Comparison of ENCODE assay signal across 9 cellular contexts in genomic region chr7:130008941-130009847, GRCh38. TPM values are rescaled to one million over a fixed set of nuclear protein-coding genes. Genes with fewer than 3 reads are reported as not detected.
DNase-seq lines count a peak whose midpoint lies in the region; ATAC-seq, FAIRE-seq and TF ChIP-seq lines count a peak whose summit lies in the region.
"Had no signal": no experiment of that assay in that cellular context is flagged by ENCODE, and none has a peak within 500 bp of the region (broad histone marks: within the 10 kb centered on the region; RNA-seq: fewer than 3 reads in every experiment).

No MANE protein-coding gene starts in this region.

- intact Hi-C loops in body of pancreas (cut with DNase I): no loop called here
- intact Hi-C loops in lower lobe of right lung (cut with DNase I): no loop called here

- TF ChIP-seq CTCF in AG04450 (IDR thresholded peaks at IDR 0.05; ENCODE audit: low read depth, low read length) (no peak), LNCaP clone FGC (IDR thresholded peaks at IDR 0.05; ENCODE audit: control insufficient read depth, extremely low read depth, insufficient read depth) (no peak), body of pancreas (IDR thresholded peaks at IDR 0.05) (peak in 1 of 7 experiments; percentile 18), lower lobe of right lung (IDR thresholded peaks at IDR 0.05) (no peak)

- WGBS in body of pancreas, 2 donors: 10 to 19% methylated on average over 3 to 8 of the region's 8 CpGs

- H3K27ac ChIP-seq in AG04450 (ENCODE audit: low read depth, low read length) (peak overlapping the region; percentile 88), body of pancreas (peak overlapping the region; percentile 93 to 94 (median 94)), lower lobe of right lung (peak overlapping the region; percentile 14)

- DNase-seq in AG04450 (ENCODE audit: low read depth, low spot score) (no peak), LNCaP clone FGC (ENCODE audit: low read depth) (peak; percentile 67), body of pancreas (peak; percentile 92 to 98 (median 97)), lower lobe of right lung (peak; percentile 62), GM19239 (ENCODE audit: insufficient read length, low spot score) (no peak), MV-4-11 (lab: John Stamatoyannopoulos, UW) (no peak), NOMO-1 (lab: John Stamatoyannopoulos, UW; ENCODE audit: unreplicated experiment in 2 of 2) (no peak), NCI-H1694 (lab: John Stamatoyannopoulos, UW) (no peak)
- DNase-seq: GF-D8 had no signal

- POLR2A ChIA-PET in AG04450 (lab: Yijun Ruan, JAX): interaction anchor here (0.7 to 1.4 kb wide), 3 partner anchors 50 to 168 kb away, joined by 3 to 5 read pairs (median 3); no protein-coding TSS in a partner anchor

- H3K4me1 ChIP-seq in body of pancreas (peaks cover 37% of the 10 kb centered on the region), lower lobe of right lung (peaks cover 8% of the 10 kb centered on the region)

- H3K9me3 ChIP-seq in AG04450 (ENCODE audit: control insufficient read depth, insufficient read depth, low read length): no peaks in the 10 kb centered on the region
- no peaks in the 10 kb centered on the region for H3K9me3 ChIP-seq in body of pancreas
- no peaks in the 10 kb centered on the region for H3K9me3 ChIP-seq in lower lobe of right lung

- ATAC-seq in body of pancreas: peak; percentile 96
- peak; percentile 78 for ATAC-seq in lower lobe of right lung

- H3K4me3 ChIP-seq in AG04450 (ENCODE audit: low read depth, low read length) (no peak overlapping the region), LNCaP clone FGC (ENCODE audit: low read depth, low read length) (no peak overlapping the region), body of pancreas (no peak overlapping the region), lower lobe of right lung (no peak overlapping the region)

- TF ChIP-seq POLR2A in body of pancreas (IDR thresholded peaks at IDR 0.05): peak in 2 of 3 donors; percentile 50 to 58

- CTCF ChIA-PET in AG04450 (lab: Charles Lee): interaction anchor here (3.4 to 4.2 kb wide), 3 partner anchors 179 to 345 kb away, joined by 26 to 50 read pairs (median 37); no protein-coding TSS in a partner anchor

- H3K27me3 ChIP-seq in AG04450 (ENCODE audit: control insufficient read depth, insufficient read depth, low read length): no peaks in the 10 kb centered on the region
- H3K27me3 ChIP-seq in body of pancreas: no peaks in the 10 kb centered on the region
- no peaks in the 10 kb centered on the region for H3K27me3 ChIP-seq in lower lobe of right lung (ENCODE audit: low read depth)

- no peak for FAIRE-seq in GM19239 (lab: Jason Lieb, UNC)

- no peaks in the 10 kb centered on the region for H3K36me3 ChIP-seq in body of pancreas (replicated peaks in 1 of 2; ENCODE audit: insufficient read depth in 1 of 2, low read depth in 2 of 2)
- no peaks in the 10 kb centered on the region for H3K36me3 ChIP-seq in lower lobe of right lung

RNA-seq across cellular contexts. Expression of gene ZC3HC1, which starts 42.0 kb away (rescaled TPM):
- polyA plus RNA-seq in AG04450 (2011; rRNA removed): 25.1 and 26.4 TPM in 2 replicates
- polyA minus RNA-seq in AG04450 (2011; rRNA and poly(A)+ RNA removed): 24.6 and 28.9 TPM in 2 replicates
- 1 to 10 TPM in 1 of 2 donors, under 1 TPM in 1; 0.99 to 4.7 TPM for total RNA-seq in body of pancreas
- 11.0 TPM for total RNA-seq in lower lobe of right lung

RNA-seq across cellular contexts. Expression of gene UBE2H, which starts 56.4 kb away (rescaled TPM):
- polyA plus RNA-seq in AG04450 (2011; rRNA removed): 161 and 180 TPM in 2 replicates
- 103 and 136 TPM in 2 replicates for polyA minus RNA-seq in AG04450 (2011; rRNA and poly(A)+ RNA removed)
- total RNA-seq in body of pancreas: 10 to 100 TPM; 92.6 to 93.4 TPM
- 76.7 TPM for total RNA-seq in lower lobe of right lung

Comparison
In these comparisons a context has a peak if more than half of its experiments do, and no peak if none do; other contexts are left out.
1. DNase-seq: peak in LNCaP clone FGC (single experiment), body of pancreas (4 of 4) and lower lobe of right lung (single experiment); none in AG04450 (single experiment), GM19239 (single experiment), MV-4-11 (single experiment), NOMO-1 (0 of 2) and NCI-H1694 (single experiment).
2. H3K27ac ChIP-seq: peak in every context shown above with its lines; median percentile 94 in body of pancreas; 88 in AG04450; 14 in lower lobe of right lung.